9 cellular contexts compared by ENCODE assay signal in the genomic region with DNA sequence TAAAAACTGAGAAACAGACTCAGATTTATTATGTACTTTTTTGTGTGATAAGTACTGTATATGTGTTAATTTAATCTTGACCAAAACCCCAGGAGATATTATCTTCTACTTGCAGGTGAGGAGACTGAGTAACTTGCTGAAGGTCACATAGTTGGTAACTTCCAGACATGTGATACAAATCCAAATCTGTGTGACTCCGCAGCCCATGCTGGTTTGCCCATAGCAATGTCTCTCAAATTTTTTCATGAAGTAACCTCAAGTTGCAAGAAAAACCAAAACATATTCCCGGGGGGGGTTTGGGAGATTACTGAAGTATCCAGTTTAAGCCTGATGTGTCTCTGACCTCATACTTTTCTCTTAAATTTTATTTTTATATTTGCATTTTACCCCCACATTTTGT. TPM values are rescaled to one million over a fixed set of nuclear protein-coding genes. Genes with fewer than 3 reads are reported as not detected.
"Had no signal": no experiment of that assay in that cellular context is flagged by ENCODE, and none has a peak within 500 bp of the region (broad histone marks: within the 10 kb centered on the region; RNA-seq: fewer than 3 reads in every experiment).

No MANE protein-coding gene starts in this region.

- DNase-seq: GM23248, GOT3, H7, H9, HCEC 1CT, HFFc6 had no signal

- ATAC-seq: GM23338 had no signal

- H3K36me3 ChIP-seq: HAP-1 had no signal

- H3K4me3 ChIP-seq: GM23248, GM23338, HAP-1 had no signal

- H3K4me2 ChIP-seq: GM23338 had no signal

- H3K9ac ChIP-seq: GM23248 had no signal

- H3K4me3 Mint-ChIP-seq: GM23338, H9, HFFc6 had no signal

- H3K9me3 ChIP-seq: HAP-1 had no signal

- H3K9me3 Mint-ChIP-seq: GM23338, H9, HFFc6 had no signal

- H3K27ac Mint-ChIP-seq: GM23338, H9, HFFc6 had no signal

- H3K27ac ChIP-seq: GM23248 had no signal

- H2AFZ ChIP-seq: GM23248, GM23338 had no signal

RNA-seq across cellular contexts. Expression of a gene that starts 3.3 kb away (rescaled TPM):
- total RNA-seq: GM23248, H4 had no signal
